In genomic region chr10:102132563-102133372, GRCh38 we compare ENCODE assay signal across 8 cellular contexts. TPM values are rescaled to one million over a fixed set of nuclear protein-coding genes. Genes with fewer than 3 reads are reported as not detected.
DNase-seq lines count a peak whose midpoint lies in the region; TF ChIP-seq lines count a peak whose summit lies in the region.

Gene PPRC1 (plus strand): TSS chr10:102133040. CDS start chr10:102133069, 29 bp downstream.

- H3K36me3 ChIP-seq in MM.1S (replicated peaks; ENCODE audit: insufficient read depth, low read length) = 0 out of 2 replicates have a peak, but pooled peaks cover 3% of the 10 kb centered on the region
- no peaks in the 10 kb centered on the region for H3K36me3 ChIP-seq in neural cell (ENCODE audit: insufficient read depth, low read length)
- H3K36me3 ChIP-seq in stomach = peaks cover 2 to 5% (median 4%) of the 10 kb centered on the region in 4 donors

- H2AFZ ChIP-seq in MM.1S (ENCODE audit: low read length) (peak within 1 kb of the TSS; percentile 80), neural cell (ENCODE audit: low read depth, low read length) (peak within 1 kb of the TSS; percentile 89)

- H3K27ac ChIP-seq in MM.1S (ENCODE audit: low read length) = peak within 1 kb of the TSS; percentile 68
- H3K27ac ChIP-seq in neural cell (ENCODE audit: low read length) = peak within 1 kb of the TSS; percentile 69
- H3K27ac ChIP-seq in stomach = peak within 1 kb of the TSS; percentile 90 to 97 (median 95)

- H3F3A ChIP-seq in MM.1S (ENCODE audit: insufficient read depth, low read length) = no peaks in the 10 kb centered on the region
- H3F3A ChIP-seq in neural cell (ENCODE audit: insufficient read depth, low read length, poor library complexity, severe bottlenecking) = no peaks in the 10 kb centered on the region

- peaks cover 25% of the 10 kb centered on the region; the same call in 1 of the 2 replicates for H4K20me1 ChIP-seq in MM.1S (ENCODE audit: insufficient read depth, low read length)
- H4K20me1 ChIP-seq in neural cell (ENCODE audit: insufficient read depth) = no peaks in the 10 kb centered on the region

- TF ChIP-seq EP300 in neural cell (conservative IDR thresholded peaks at IDR 0.05; ENCODE audit: poor library complexity, severe bottlenecking) = peak; percentile 53
- TF ChIP-seq EP300 in stomach (IDR thresholded peaks at IDR 0.05) = no peak

- WGBS in stomach, 5 donors = 0% methylated on average over 30 to 64 of the region's 64 CpGs

- no peaks in the 10 kb centered on the region for H3K9me2 ChIP-seq in MM.1S (replicated peaks; ENCODE audit: insufficient read depth, low read length)
- H3K9me2 ChIP-seq in neural cell (ENCODE audit: insufficient read depth, low read length) = no peaks in the 10 kb centered on the region

- H3K4me3 ChIP-seq in MM.1S (ENCODE audit: low read length) (peak within 1 kb of the TSS; percentile 91), neural cell (ENCODE audit: low read length) (peak within 1 kb of the TSS; percentile 95), stomach (peak within 1 kb of the TSS; percentile 94 to 100 (median 97))

- DNase-seq in GM03348 (ENCODE audit: low spot score) = peak; percentile 96
- DNase-seq in HCEC 1CT = peak; percentile 100
- peak; percentile 99 for DNase-seq in MM.1S
- peak; percentile 96 for DNase-seq in SIG-M5 (lab: John Stamatoyannopoulos, UW)
- peak; percentile 74 for DNase-seq in activated gamma-delta T cell (lab: John Stamatoyannopoulos, UW)
- peak; percentile 99 for DNase-seq in fibroblast of the conjunctiva (ENCODE audit: low read depth)
- DNase-seq in stomach = peak; percentile 99

- H3K79me2 ChIP-seq in MM.1S (ENCODE audit: low read length) (peaks cover 50% of the 10 kb centered on the region), neural cell (replicated peaks; ENCODE audit: insufficient read depth, low read length) (peaks cover 32% of the 10 kb centered on the region)

- no peaks in the 10 kb centered on the region for H3K9me3 ChIP-seq in MM.1S (replicated peaks; ENCODE audit: insufficient read depth, low read length)
- no peaks in the 10 kb centered on the region for H3K9me3 ChIP-seq in neural cell (ENCODE audit: low read length)
- H3K9me3 ChIP-seq in stomach = no peaks in the 10 kb centered on the region

- intact Hi-C loops in stomach (cut with DNase I; ENCODE audit: low total_unique reads) = no loop called here

- peak; percentile 73 for TF ChIP-seq RAD21 in neural cell (conservative IDR thresholded peaks at IDR 0.05)

- no peaks in the 10 kb centered on the region for H3K27me3 ChIP-seq in MM.1S (replicated peaks; ENCODE audit: insufficient read depth, low read length)
- no peaks in the 10 kb centered on the region for H3K27me3 ChIP-seq in neural cell (ENCODE audit: insufficient read depth, low read depth, low read length)
- no peaks in the 10 kb centered on the region for H3K27me3 ChIP-seq in stomach

- peak; percentile 95 for TF ChIP-seq CTCF in MM.1S (IDR thresholded peaks at IDR 0.05; ENCODE audit: low read length)
- TF ChIP-seq CTCF in neural cell (IDR thresholded peaks at IDR 0.05; ENCODE audit: poor library complexity, severe bottlenecking) = peak; percentile 100
- TF ChIP-seq CTCF in stomach (IDR thresholded peaks at IDR 0.05) = peak in 5 of 7 experiments; percentile 79 to 93 (median 92)

- no peak for TF ChIP-seq POLR2A in stomach (IDR thresholded peaks at IDR 0.05)

- H3K4me2 ChIP-seq in MM.1S (ENCODE audit: low read depth, low read length) = peak within 1 kb of the TSS; percentile 93
- peak within 1 kb of the TSS; percentile 91 for H3K4me2 ChIP-seq in neural cell (ENCODE audit: low read length)

- H3K9ac ChIP-seq in MM.1S (ENCODE audit: low read length) (peak within 1 kb of the TSS; percentile 97), neural cell (ENCODE audit: low read length) (peak within 1 kb of the TSS; percentile 74)

- H3K4me1 ChIP-seq in MM.1S (ENCODE audit: low read length) = 0 out of 2 replicates have a peak, but pooled peaks cover 13% of the 10 kb centered on the region
- H3K4me1 ChIP-seq in stomach = peaks cover 16 to 45% (median 34%) of the 10 kb centered on the region in 4 donors

TF ChIP-seq in neural cell, 6 proteins besides CTCF, POLR2A, EP300 and RAD21:
- TF ChIP-seq SMC3 (conservative IDR thresholded peaks at IDR 0.05; ENCODE audit: poor library complexity) (peak; percentile 72), TAF1 (IDR thresholded peaks at IDR 0.05; ENCODE audit: low read depth) (peak; percentile 56), POLR2AphosphoS5 (IDR thresholded peaks at IDR 0.05) (peak; percentile 61), REST (IDR thresholded peaks at IDR 0.05; ENCODE audit: borderline replicate concordance) (peak; percentile 69), EZH2 (IDR thresholded peaks at IDR 0.05; ENCODE audit: borderline replicate concordance, insufficient read depth, low read length, poor library complexity, severe bottlenecking) (no peak), MXI1 (conservative IDR thresholded peaks at IDR 0.05; ENCODE audit: poor library complexity, severe bottlenecking) (peak; percentile 100)

RNA-seq across cellular contexts. Expression of gene PPRC1, which starts in this region (rescaled TPM):
- polyA plus RNA-seq in neural cell = 3.8 and 6.0 TPM in 2 replicates
- 11.9 and 12.4 TPM in 2 replicates for polyA minus RNA-seq in neural cell
- total RNA-seq in stomach = 10 to 100 TPM; 11.7 to 37.3 (median 17.9) TPM
- 10 to 100 TPM; 10.4 to 15.8 (median 13.0) TPM for polyA plus RNA-seq in stomach

Comparison
In these comparisons a context has a peak if more than half of its experiments do, and no peak if none do; other contexts are left out.
1. Peak in every context shown above with its lines: DNase-seq, H3K4me3 ChIP-seq and H3K27ac ChIP-seq.